ENCODE assay signal across 9 cellular contexts in genomic region chr17:6713130-6713917, GRCh38. TPM values are rescaled to one million over a fixed set of nuclear protein-coding genes. Genes with fewer than 3 reads are reported as not detected.
A peak's percentile ranks its signal among the peaks of the same experiment; 100 is the strongest.
DNase-seq lines count a peak whose midpoint lies in the region; ATAC-seq and TF ChIP-seq lines count a peak whose summit lies in the region.
"Had no signal": no experiment of that assay in that cellular context is flagged by ENCODE, and none has a peak within 500 bp of the region (broad histone marks: within the 10 kb centered on the region; RNA-seq: fewer than 3 reads in every experiment).

Gene SLC13A5 (minus strand): TSS chr17:6713369. CDS start chr17:6713333, 36 bp downstream.

- H3K36me3 Mint-ChIP-seq in CD4-positive, alpha-beta memory T cell, result peaks cover 0 to 3% of the 10 kb centered on the region in 2 donors
- no peaks in the 10 kb centered on the region for H3K36me3 Mint-ChIP-seq in IgD-negative memory B cell

- no peaks in the 10 kb centered on the region for H3K9me3 ChIP-seq in CD4-positive, alpha-beta memory T cell (ENCODE audit: control insufficient read depth in 1 of 2, low read length in 2 of 2)

- peaks cover 47 to 57% of the 10 kb centered on the region in 2 donors for H3K27me3 Mint-ChIP-seq in CD4-positive, alpha-beta memory T cell
- H3K27me3 Mint-ChIP-seq in IgD-negative memory B cell, result peaks cover 28% of the 10 kb centered on the region

- no peak within 1 kb of the TSS for H3K27ac ChIP-seq in CD4-positive, alpha-beta memory T cell (ENCODE audit: low read depth, low read length)

- no peak within 1 kb of the TSS for H3K27ac Mint-ChIP-seq in CD4-positive, alpha-beta memory T cell
- H3K27ac Mint-ChIP-seq in IgD-negative memory B cell, result no peak within 1 kb of the TSS

- POLR2A ChIA-PET in CD4-positive, alpha-beta memory T cell (lab: Charles Lee; ENCODE audit: partially characterized antibody), result no interaction called here

- no peak within 1 kb of the TSS for H3K4me3 ChIP-seq in CD4-positive, alpha-beta memory T cell (ENCODE audit: low read length in 2 of 2)
- peak within 1 kb of the TSS; percentile 15 to 18 for H3K4me3 ChIP-seq in cardiac fibroblast (replicated peaks in 1 of 2; ENCODE audit: low read depth in 2 of 2, low read length in 2 of 2)

- peak within 1 kb of the TSS in 7 of 8 donors; percentile 21 to 73 (median 66) for H3K4me3 Mint-ChIP-seq in CD4-positive, alpha-beta memory T cell
- H3K4me3 Mint-ChIP-seq in IgD-negative memory B cell, result peak within 1 kb of the TSS in 3 of 4 donors; percentile 62 to 87 (median 72)

- DNase-seq in CD4-positive, alpha-beta memory T cell, result no peak
- DNase-seq in cardiac fibroblast (ENCODE audit: low read depth in 2 of 2) (peak; percentile 16 to 29), left lobe of liver (ENCODE audit: low spot score) (peak; percentile 96), GM19238 (ENCODE audit: insufficient read length, low spot score) (no peak)

- peaks cover 0 to 14% (median 4%) of the 10 kb centered on the region in 8 donors for H3K9me3 Mint-ChIP-seq in CD4-positive, alpha-beta memory T cell
- peaks cover 0 to 12% (median 0%) of the 10 kb centered on the region in 3 donors for H3K9me3 Mint-ChIP-seq in IgD-negative memory B cell

- peak; percentile 52 for TF ChIP-seq CTCF in cardiac fibroblast (IDR thresholded peaks at IDR 0.05; ENCODE audit: low read depth, low read length)

- intact Hi-C loops in CD4-positive, alpha-beta memory T cell (cut with micrococcal nuclease), result no loop called here

- no peaks in the 10 kb centered on the region for H3K36me3 ChIP-seq in CD4-positive, alpha-beta memory T cell (ENCODE audit: insufficient read depth, low read length)

- H3K27me3 ChIP-seq in CD4-positive, alpha-beta memory T cell (ENCODE audit: insufficient read depth, low read length), result peaks cover 4% of the 10 kb centered on the region

- CTCF ChIA-PET in CD4-positive, alpha-beta memory T cell (lab: Charles Lee; ENCODE audit: partially characterized antibody), result no interaction called here

- H3K4me1 ChIP-seq in CD4-positive, alpha-beta memory T cell (ENCODE audit: insufficient read depth, low read length), result peaks cover 8% of the 10 kb centered on the region

- ATAC-seq in left lobe of liver (peak; percentile 76), HG02870 (IDR thresholded peaks at IDR 0.05; ENCODE audit: unreplicated experiment) (no peak), GM21423 (IDR thresholded peaks at IDR 0.05; ENCODE audit: unreplicated experiment) (no peak), HG02938 (IDR thresholded peaks at IDR 0.05; ENCODE audit: unreplicated experiment) (no peak)

- peaks cover 10 to 20% (median 15%) of the 10 kb centered on the region in 4 donors for H3K4me1 Mint-ChIP-seq in CD4-positive, alpha-beta memory T cell
- H3K4me1 Mint-ChIP-seq in IgD-negative memory B cell, result peaks cover 0 to 9% (median 8%) of the 10 kb centered on the region in 3 donors

RNA-seq across cellular contexts. Expression of gene SLC13A5, which starts in this region (rescaled TPM):
- not detected for total RNA-seq in CD4-positive, alpha-beta memory T cell
- polyA plus RNA-seq in CD4-positive, alpha-beta memory T cell, result not detected
- polyA plus RNA-seq in IgD-negative memory B cell, result 0.30 TPM
- 273 TPM for total RNA-seq in left lobe of liver
- total RNA-seq: M059J had no signal

Comparison
In these comparisons a context has a peak if more than half of its experiments do, and no peak if none do; other contexts are left out.
1. RNA of gene SLC13A5 (total RNA-seq): 273 TPM in left lobe of liver (single experiment); not detected in CD4-positive, alpha-beta memory T cell; every median in the first group is over 100 times any median in the second.
2. DNase-seq: peak in cardiac fibroblast (2 of 2) and left lobe of liver (single experiment); none in CD4-positive, alpha-beta memory T cell (0 of 5) and GM19238 (single experiment).
3. H3K4me3 ChIP-seq: peak in cardiac fibroblast (2 of 2); none in CD4-positive, alpha-beta memory T cell (0 of 2).